1 cellular context compared by ENCODE assay signal in genomic region chr9:124622882-124623281, GRCh38.
TF ChIP-seq lines count a peak whose summit lies in the region.

No MANE protein-coding gene starts in this region.

TF ChIP-seq in GM12878, 131 proteins besides CTCF, POLR2A, EP300 and RAD21 (continued from another document):
- TF ChIP-seq IRF5 (IDR thresholded peaks at IDR 0.05; ENCODE audit: borderline replicate concordance) (no peak), BRCA1 (IDR thresholded peaks at IDR 0.05; ENCODE audit: low read depth, low read length) (no peak)
